Comparison of ENCODE assay signal across 19 cellular contexts in genomic region chr10:34627741-34628140, GRCh38.
DNase-seq lines count a peak whose midpoint lies in the region; ATAC-seq, FAIRE-seq and TF ChIP-seq lines count a peak whose summit lies in the region.
"Had no signal": no experiment of that assay in that cellular context is flagged by ENCODE, and none has a peak within 500 bp of the region (broad histone marks: within the 10 kb centered on the region; RNA-seq: fewer than 3 reads in every experiment).

No MANE protein-coding gene starts in this region.

- DNase-seq in HTR-8/SVneo (ENCODE audit: insufficient read length, low spot score) (no peak), right lobe of liver (no peak), pancreas (no peak), NCI-H774 (lab: John Stamatoyannopoulos, UW) (no peak)
- DNase-seq: C1 segment of cervical spinal cord, DMS53, EL, GM23248, H9, NCI-H1694, NCI-H2171, NCI-H446, SIG-M5 had no signal

- no peak for TF ChIP-seq POLR2A in right lobe of liver (IDR thresholded peaks at IDR 0.05)

- 36% methylated on average over 3 of the region's 3 CpGs for WGBS in right lobe of liver (ENCODE audit: insufficient coverage, low coverage, low lambda C conversion rate, missing lambda C conversion rate)
- 81 to 88% methylated on average over 3 of the region's 3 CpGs for WGBS in pancreas, 2 donors

- H3K79me2 ChIP-seq in DOHH2 (ENCODE audit: control insufficient read depth, low read length), result no peaks in the 10 kb centered on the region

- H3K9me3 ChIP-seq in DOHH2 (ENCODE audit: control insufficient read depth, insufficient read depth, low read length) (no peaks in the 10 kb centered on the region), right lobe of liver (no peaks in the 10 kb centered on the region), pancreas (no peaks in the 10 kb centered on the region)
- H3K9me3 ChIP-seq: SK-N-SH had no signal

- intact Hi-C loops in right lobe of liver (cut with DNase I), result no loop called here
- intact Hi-C loops in pancreas (cut with DNase I), result no loop called here

- FAIRE-seq in HTR-8/SVneo (lab: Jason Lieb, UNC), result peak; percentile 20
- FAIRE-seq in pancreas (lab: Jason Lieb, UNC), result no peak

- peak overlapping the region; percentile 53 for H3K4me2 ChIP-seq in DOHH2 (ENCODE audit: low read length)
- H3K4me2 ChIP-seq: SK-N-SH had no signal

- peaks cover 49% of the 10 kb centered on the region for H3K4me1 ChIP-seq in DOHH2 (ENCODE audit: control insufficient read depth, low read length)
- H3K4me1 ChIP-seq in right lobe of liver, result peaks cover 0 to 25% (median 8%) of the 10 kb centered on the region in 4 donors
- peaks cover 0 to 8% (median 0%) of the 10 kb centered on the region in 3 donors for H3K4me1 ChIP-seq in pancreas

- TF ChIP-seq CTCF in DOHH2 (IDR thresholded peaks at IDR 0.05; ENCODE audit: low read depth, low read length, poor library complexity, severe bottlenecking) (no peak), right lobe of liver (IDR thresholded peaks at IDR 0.05) (no peak), pancreas (IDR thresholded peaks at IDR 0.05) (no peak)

- H3K4me3 ChIP-seq in DOHH2 (ENCODE audit: low read length) (peak overlapping the region; percentile 4; the same call in 1 of the 2 replicates), right lobe of liver (no peak overlapping the region), pancreas (no peak overlapping the region)
- H3K4me3 ChIP-seq: GM23248 had no signal

- H3K27ac ChIP-seq in DOHH2 (ENCODE audit: low read depth, low read length), result peak overlapping the region; percentile 15; the same call in 1 of the 2 replicates
- peak overlapping the region in 1 of 3 donors; percentile 38 for H3K27ac ChIP-seq in right lobe of liver
- no peak overlapping the region for H3K27ac ChIP-seq in pancreas
- H3K27ac ChIP-seq: GM23248 had no signal

- H3K27me3 ChIP-seq in DOHH2 (ENCODE audit: control insufficient read depth, low read length) (no peaks in the 10 kb centered on the region), right lobe of liver (no peaks in the 10 kb centered on the region), pancreas (no peaks in the 10 kb centered on the region)

- no peaks in the 10 kb centered on the region for H3K9me2 ChIP-seq in DOHH2 (replicated peaks; ENCODE audit: control insufficient read depth, low read length)
- H3K9me2 ChIP-seq: SK-N-SH had no signal

- ATAC-seq in GM19463 (IDR thresholded peaks at IDR 0.05; ENCODE audit: unreplicated experiment) (peak; percentile 12), right lobe of liver (peak; percentile 30 to 67 (median 66)), pancreas (no peak), GM18870 (IDR thresholded peaks at IDR 0.05; ENCODE audit: unreplicated experiment) (no peak), GM19035 (IDR thresholded peaks at IDR 0.05; ENCODE audit: unreplicated experiment) (no peak)
- ATAC-seq: Panc1 had no signal

- H3F3A ChIP-seq in DOHH2 (ENCODE audit: control insufficient read depth, insufficient read depth), result no peaks in the 10 kb centered on the region; the same call in 1 of the 2 replicates

- H4K20me1 ChIP-seq in DOHH2 (ENCODE audit: control insufficient read depth, insufficient read depth, low read depth, low read length), result no peaks in the 10 kb centered on the region

- no peaks in the 10 kb centered on the region for H3K36me3 ChIP-seq in DOHH2 (ENCODE audit: control insufficient read depth, low read length)
- H3K36me3 ChIP-seq in right lobe of liver, result no peaks in the 10 kb centered on the region
- H3K36me3 ChIP-seq in pancreas, result no peaks in the 10 kb centered on the region

Comparison
In these comparisons a context has a peak if more than half of its experiments do, and no peak if none do; other contexts are left out.
1. ATAC-seq: peak in GM19463 (single experiment) and right lobe of liver (4 of 4); none in pancreas (0 of 4), GM18870 (single experiment) and GM19035 (single experiment).